ENCODE assay signal across 24 cellular contexts in genomic region chr9:124427281-124427680, GRCh38. TPM values are rescaled to one million over a fixed set of nuclear protein-coding genes. Genes with fewer than 3 reads are reported as not detected.
DNase-seq lines count a peak whose midpoint lies in the region; TF ChIP-seq lines count a peak whose summit lies in the region.
"Had no signal": no experiment of that assay in that cellular context is flagged by ENCODE, and none has a peak within 500 bp of the region (broad histone marks: within the 10 kb centered on the region; RNA-seq: fewer than 3 reads in every experiment).

No MANE protein-coding gene starts in this region.

- 74% methylated on average over 4 of the region's 4 CpGs for WGBS in esophagus muscularis mucosa
- WGBS in spleen, 5 donors, result 50 to 62% (median 56%) methylated on average over 4 of the region's 4 CpGs

- intact Hi-C loops in esophagus muscularis mucosa (cut with DNase I), result no loop called here
- intact Hi-C loops in spleen (cut with DNase I; ENCODE audit: low total_unique reads), result loop anchor here (10.0 kb wide), 1 partner anchor 68 kb away; no protein-coding TSS in a partner anchor

- H3K27ac ChIP-seq in esophagus muscularis mucosa (replicated peaks in 1 of 4) (no peak overlapping the region), osteoblast (ENCODE audit: low read depth, low read length) (no peak overlapping the region), spleen (peak overlapping the region in 7 of 8 donors; percentile 2 to 78 (median 49)), SJCRH30 (no peak overlapping the region)
- H3K27ac ChIP-seq: A549; BLaER1 treated with 17β-estradiol and CSF1 and Interleukin-3, amounts not matched to agents 10 nM and 100 nM had no signal

- H3K4me1 ChIP-seq in esophagus muscularis mucosa, result no peaks in the 10 kb centered on the region
- H3K4me1 ChIP-seq in osteoblast (ENCODE audit: insufficient read depth, low read length), result no peaks in the 10 kb centered on the region
- H3K4me1 ChIP-seq in spleen, result peaks cover 0 to 16% (median 0%) of the 10 kb centered on the region in 6 donors
- H3K4me1 ChIP-seq in SJCRH30, result peaks cover 7% of the 10 kb centered on the region; the same call in 1 of the 2 replicates
- H3K4me1 ChIP-seq: A549; BE2C; BLaER1 treated with 17β-estradiol and CSF1 and Interleukin-3, amounts not matched to agents 10 nM and 100 nM had no signal

- no peaks in the 10 kb centered on the region for H3K79me2 ChIP-seq in osteoblast (ENCODE audit: insufficient read depth, low read length)

- TF ChIP-seq POLR2A in esophagus muscularis mucosa (IDR thresholded peaks at IDR 0.05; ENCODE audit: low read depth) (no peak), spleen (IDR thresholded peaks at IDR 0.05) (no peak)

- no peak for TF ChIP-seq EP300 in esophagus muscularis mucosa (IDR thresholded peaks at IDR 0.05)

- no peak overlapping the region for H3K4me3 ChIP-seq in esophagus muscularis mucosa
- no peak overlapping the region for H3K4me3 ChIP-seq in osteoblast (ENCODE audit: insufficient read depth, low read length)
- peak overlapping the region in 2 of 8 donors; percentile 8 to 10 for H3K4me3 ChIP-seq in spleen
- no peak overlapping the region for H3K4me3 ChIP-seq in SJCRH30
- H3K4me3 ChIP-seq: A549; BLaER1 treated with 17β-estradiol and CSF1 and Interleukin-3, amounts not matched to agents 10 nM and 100 nM; GM23338 had no signal

- H3K36me3 ChIP-seq in esophagus muscularis mucosa (no peaks in the 10 kb centered on the region), osteoblast (ENCODE audit: insufficient read depth, low read length) (no peaks in the 10 kb centered on the region), spleen (no peaks in the 10 kb centered on the region), SJCRH30 (no peaks in the 10 kb centered on the region)
- H3K36me3 ChIP-seq: BE2C; BLaER1 treated with 17β-estradiol and CSF1 and Interleukin-3, amounts not matched to agents 10 nM and 100 nM had no signal

- no peak overlapping the region for H2AFZ ChIP-seq in osteoblast (ENCODE audit: low read length)
- H2AFZ ChIP-seq: GM23338 had no signal

- peaks cover 0 to 5% (median 0%) of the 10 kb centered on the region in 4 donors for H3K27me3 ChIP-seq in esophagus muscularis mucosa
- H3K27me3 ChIP-seq in osteoblast (ENCODE audit: insufficient read depth, low read length), result peaks cover 2% of the 10 kb centered on the region
- H3K27me3 ChIP-seq in spleen (replicated peaks in 1 of 7), result no peaks in the 10 kb centered on the region
- peaks cover 8% of the 10 kb centered on the region for H3K27me3 ChIP-seq in SJCRH30
- H3K27me3 ChIP-seq: BE2C; BLaER1 treated with 17β-estradiol and CSF1 and Interleukin-3, amounts not matched to agents 10 nM and 100 nM had no signal

- no peak overlapping the region for H3K4me2 ChIP-seq in osteoblast (ENCODE audit: insufficient read depth, low read length)
- H3K4me2 ChIP-seq: A549; BLaER1 treated with 17β-estradiol and CSF1 and Interleukin-3, amounts not matched to agents 10 nM and 100 nM; GM23338 had no signal

- no peaks in the 10 kb centered on the region for H4K20me1 ChIP-seq in osteoblast (ENCODE audit: insufficient read depth, low read length)
- H4K20me1 ChIP-seq: BLaER1 treated with 17β-estradiol and CSF1 and Interleukin-3, amounts not matched to agents 10 nM and 100 nM had no signal

- H3K9me3 ChIP-seq in esophagus muscularis mucosa (no peaks in the 10 kb centered on the region), osteoblast (ENCODE audit: low read depth, low read length) (no peaks in the 10 kb centered on the region), spleen (no peaks in the 10 kb centered on the region), SJCRH30 (replicated peaks) (no peaks in the 10 kb centered on the region)
- H3K9me3 ChIP-seq: A549; BE2C; BLaER1 treated with 17β-estradiol and CSF1 and Interleukin-3, amounts not matched to agents 10 nM and 100 nM had no signal

- TF ChIP-seq CTCF in esophagus muscularis mucosa (IDR thresholded peaks at IDR 0.05), result no peak
- no peak for TF ChIP-seq CTCF in osteoblast (IDR thresholded peaks at IDR 0.05; ENCODE audit: extremely low read depth, low read depth, low read length)
- no peak for TF ChIP-seq CTCF in spleen (IDR thresholded peaks at IDR 0.05 in 8 of 11, conservative IDR thresholded peaks at IDR 0.05 in 3 of 11)

- DNase-seq in activated CD8-positive, alpha-beta memory T cell treated with anti-CD3 and anti-CD28 coated beads for 24 hours, result peak; percentile 13
- no peak for DNase-seq in activated CD8-positive, alpha-beta memory T cell treated with anti-CD3 and anti-CD28 coated beads, Interleukin-2, amount 50 U/mL, for 4 hours
- peak; percentile 75 for DNase-seq in esophagus muscularis mucosa (ENCODE audit: extremely low spot score)
- DNase-seq in osteoblast (ENCODE audit: insufficient read length, low spot score, missing footprints), result peak; percentile 46
- DNase-seq in spleen, result no peak
- DNase-seq in SJCRH30, result no peak
- DNase-seq in NCI-H524 (lab: John Stamatoyannopoulos, UW), result no peak
- DNase-seq: 8988T; ACHN; AML-193; BE2C; Calu3; CD4-positive, alpha-beta T cell; CD8-positive, alpha-beta memory T cell; DMS53; DMS79 treated with DMSO at 0.1 percent for 48 hours; GF-D8; H9 had no signal

RNA-seq across cellular contexts. Expression of gene PSMB7, which starts 12.0 kb away (rescaled TPM):
- total RNA-seq in esophagus muscularis mucosa (100 to 1,000 TPM; 105 to 124 (median 113) TPM), osteoblast (136 and 138 TPM in 2 replicates), spleen (100 to 1,000 TPM in 3 of 7 donors, 10 to 100 TPM in 4; 71.3 to 123 (median 82.6) TPM)
- polyA plus RNA-seq in spleen, result 100 to 1,000 TPM; 113 to 143 (median 115) TPM
- 393 and 403 TPM in 2 replicates for total RNA-seq in SJCRH30 (2014; rRNA removed; shearing (Covaris generic))

RNA-seq across cellular contexts. Expression of gene ADGRD2, which starts 23.0 kb away (rescaled TPM):
- total RNA-seq in esophagus muscularis mucosa, result not detected
- total RNA-seq in osteoblast, result not detected in 2 replicates
- under 1 TPM in 4 of 7 donors, not detected in 3; 0.18 to 0.50 (median 0.33) TPM for total RNA-seq in spleen
- polyA plus RNA-seq in spleen, result under 1 TPM in 1 of 3 donors, not detected in 2; 0.15 TPM
- not detected in 2 replicates for total RNA-seq in SJCRH30 (2014; rRNA removed; shearing (Covaris generic))
- total RNA-seq: Calu3; CD4-positive, alpha-beta T cell; CD8-positive, alpha-beta memory T cell; G401; H4 had no signal
- polyA plus RNA-seq: A549; CD14-positive monocyte; CD8-positive, alpha-beta memory T cell had no signal

Comparison
In these comparisons a context has a peak if more than half of its experiments do, and no peak if none do; other contexts are left out.
1. DNase-seq: peak in activated CD8-positive, alpha-beta memory T cell treated with anti-CD3 and anti-CD28 coated beads for 24 hours (single experiment), esophagus muscularis mucosa (single experiment) and osteoblast (single experiment); none in activated CD8-positive, alpha-beta memory T cell treated with anti-CD3 and anti-CD28 coated beads, Interleukin-2, amount 50 U/mL, for 4 hours (single experiment), spleen (single experiment), SJCRH30 (0 of 2) and NCI-H524 (0 of 2).
2. H3K27ac ChIP-seq: peak in spleen (7 of 8); none in esophagus muscularis mucosa (0 of 4), osteoblast (single experiment) and SJCRH30 (single experiment).